In genomic region chr1:234093107-234093506, GRCh38 we compare ENCODE assay signal across 20 cellular contexts.
DNase-seq lines count a peak whose midpoint lies in the region; ATAC-seq and TF ChIP-seq lines count a peak whose summit lies in the region.
"Had no signal": no experiment of that assay in that cellular context is flagged by ENCODE, and none has a peak within 500 bp of the region (broad histone marks: within the 10 kb centered on the region; RNA-seq: fewer than 3 reads in every experiment).

No MANE protein-coding gene starts in this region.

- H3K27me3 Mint-ChIP-seq in osteocyte (ENCODE audit: unreplicated experiment), result no peaks in the 10 kb centered on the region

- H3K4me2 ChIP-seq in mesendoderm (ENCODE audit: low read length), result no peak overlapping the region
- H3K4me2 ChIP-seq: A549; BLaER1 treated with 17β-estradiol and CSF1 and Interleukin-3, amounts not matched to agents 10 nM and 100 nM had no signal

- TF ChIP-seq CTCF in left ventricle myocardium inferior (IDR thresholded peaks at IDR 0.05; ENCODE audit: borderline replicate concordance) (no peak), LNCaP clone FGC (IDR thresholded peaks at IDR 0.05; ENCODE audit: control insufficient read depth, extremely low read depth, insufficient read depth) (no peak), osteocyte (IDR thresholded peaks at IDR 0.05) (no peak)

- no peak overlapping the region for H4K8ac ChIP-seq in mesendoderm (ENCODE audit: low read depth, low read length)

- H2BK5ac ChIP-seq in mesendoderm (ENCODE audit: low read length), result peak overlapping the region; percentile 54

- no peak overlapping the region for H4K5ac ChIP-seq in mesendoderm (ENCODE audit: low read length)

- no peaks in the 10 kb centered on the region for H3K4me1 Mint-ChIP-seq in osteocyte (ENCODE audit: unreplicated experiment)

- H3K27ac ChIP-seq in left ventricle myocardium inferior (replicated peaks), result no peak overlapping the region
- peak overlapping the region; percentile 84 for H3K27ac ChIP-seq in mesendoderm (ENCODE audit: low read depth, low read length)
- H3K27ac ChIP-seq: A549; BLaER1 treated with 17β-estradiol and CSF1 and Interleukin-3, amounts not matched to agents 10 nM and 100 nM; GM23248 had no signal

- peaks cover 6% of the 10 kb centered on the region for H3K4me1 ChIP-seq in left ventricle myocardium inferior
- H3K4me1 ChIP-seq in mesendoderm (ENCODE audit: control insufficient read depth, low read depth, low read length), result peaks cover 6% of the 10 kb centered on the region
- H3K4me1 ChIP-seq: BE2C, Caco-2 had no signal

- H3K9me3 Mint-ChIP-seq in osteocyte (ENCODE audit: unreplicated experiment), result no peaks in the 10 kb centered on the region

- no peak overlapping the region for H3K9ac ChIP-seq in mesendoderm (ENCODE audit: low read length)
- H3K9ac ChIP-seq: BLaER1 treated with 17β-estradiol and CSF1 and Interleukin-3, amounts not matched to agents 10 nM and 100 nM; GM23248 had no signal

- no peak overlapping the region for H3K4me3 ChIP-seq in left ventricle myocardium inferior
- no peak overlapping the region for H3K4me3 ChIP-seq in LNCaP clone FGC (ENCODE audit: low read depth, low read length)
- H3K4me3 ChIP-seq in mesendoderm (ENCODE audit: low read length), result no peak overlapping the region
- H3K4me3 ChIP-seq: A549; BLaER1 treated with 17β-estradiol and CSF1 and Interleukin-3, amounts not matched to agents 10 nM and 100 nM; GM23248 had no signal

- H3K79me1 ChIP-seq in mesendoderm (ENCODE audit: low read length), result no peaks in the 10 kb centered on the region

- no peak overlapping the region for H2AK5ac ChIP-seq in mesendoderm (ENCODE audit: low read length)

- H3K79me2 ChIP-seq in mesendoderm (ENCODE audit: control insufficient read depth, insufficient read depth, low read length), result no peaks in the 10 kb centered on the region

- intact Hi-C loops in Right ventricle myocardium superior (cut with DNase I) (no loop called here), left ventricle myocardium inferior (cut with micrococcal nuclease) (no loop called here)

- H3K4ac ChIP-seq in mesendoderm (ENCODE audit: low read depth, low read length), result no peak overlapping the region

- ATAC-seq in Right ventricle myocardium superior (ENCODE audit: poor library complexity) (peak; percentile 10), HG02973 (IDR thresholded peaks at IDR 0.05; ENCODE audit: unreplicated experiment) (no peak)
- ATAC-seq: A549; CD8-positive, alpha-beta T cell had no signal

- H2BK120ac ChIP-seq in mesendoderm (ENCODE audit: low read depth, low read length), result no peak overlapping the region

- H3K9me3 ChIP-seq in left ventricle myocardium inferior (replicated peaks), result peaks cover 13% of the 10 kb centered on the region
- H3K9me3 ChIP-seq: BE2C had no signal

- DNase-seq in Right ventricle myocardium superior (no peak), left ventricle myocardium inferior (no peak), LNCaP clone FGC (ENCODE audit: low read depth) (peak; percentile 27), mesendoderm (peak; percentile 83), NCI-H748 (lab: John Stamatoyannopoulos, UW; ENCODE audit: unreplicated experiment) (no peak), osteocyte (ENCODE audit: extremely low spot score, unreplicated experiment) (no peak)
- DNase-seq: 8988T; ACHN; AML-193; BE2C; Caco-2; CD8-positive, alpha-beta T cell; DMS153; DND-41; GM23248; H7; HCEC 1CT had no signal

- no peak overlapping the region for H3K56ac ChIP-seq in mesendoderm (ENCODE audit: low read length)

- no peak overlapping the region for H3K18ac ChIP-seq in mesendoderm (ENCODE audit: low read length)

- H2BK15ac ChIP-seq in mesendoderm (replicated peaks; ENCODE audit: low read depth), result no peak overlapping the region

- H3K27ac Mint-ChIP-seq in osteocyte (ENCODE audit: unreplicated experiment), result no peak overlapping the region
- H3K27ac Mint-ChIP-seq: CD8-positive, alpha-beta T cell had no signal

- no peaks in the 10 kb centered on the region for H3K36me3 Mint-ChIP-seq in osteocyte (ENCODE audit: unreplicated experiment)
- H3K36me3 Mint-ChIP-seq: CD8-positive, alpha-beta T cell had no signal

- no peak overlapping the region for H3K4me3 Mint-ChIP-seq in osteocyte (ENCODE audit: unreplicated experiment)
- H3K4me3 Mint-ChIP-seq: CD8-positive, alpha-beta T cell had no signal

- no peak overlapping the region for H3K23ac ChIP-seq in mesendoderm (ENCODE audit: low read length)

- H3K27me3 ChIP-seq in left ventricle myocardium inferior (ENCODE audit: low read depth), result peaks cover 72% of the 10 kb centered on the region
- H3K27me3 ChIP-seq in mesendoderm (ENCODE audit: insufficient read depth, low read length, poor library complexity), result no peaks in the 10 kb centered on the region
- H3K27me3 ChIP-seq: BE2C; BLaER1 treated with 17β-estradiol and CSF1 and Interleukin-3, amounts not matched to agents 10 nM and 100 nM had no signal

- no CpG with 5 or more reads among the region's 1 CpG for WGBS in mesendoderm (ENCODE audit: extremely low coverage, insufficient coverage, low lambda C conversion rate)

- H3K36me3 ChIP-seq in left ventricle myocardium inferior, result no peaks in the 10 kb centered on the region
- no peaks in the 10 kb centered on the region for H3K36me3 ChIP-seq in mesendoderm (ENCODE audit: control insufficient read depth, insufficient read depth, low read length)
- H3K36me3 ChIP-seq: BE2C; BLaER1 treated with 17β-estradiol and CSF1 and Interleukin-3, amounts not matched to agents 10 nM and 100 nM had no signal

Comparison
In these comparisons a context has a peak if more than half of its experiments do, and no peak if none do; other contexts are left out.
1. DNase-seq: peak in LNCaP clone FGC (single experiment) and mesendoderm (single experiment); none in Right ventricle myocardium superior (single experiment), left ventricle myocardium inferior (single experiment), NCI-H748 (single experiment) and osteocyte (single experiment).